Comparison of ENCODE assay signal across 1 cellular context in the genomic region with DNA sequence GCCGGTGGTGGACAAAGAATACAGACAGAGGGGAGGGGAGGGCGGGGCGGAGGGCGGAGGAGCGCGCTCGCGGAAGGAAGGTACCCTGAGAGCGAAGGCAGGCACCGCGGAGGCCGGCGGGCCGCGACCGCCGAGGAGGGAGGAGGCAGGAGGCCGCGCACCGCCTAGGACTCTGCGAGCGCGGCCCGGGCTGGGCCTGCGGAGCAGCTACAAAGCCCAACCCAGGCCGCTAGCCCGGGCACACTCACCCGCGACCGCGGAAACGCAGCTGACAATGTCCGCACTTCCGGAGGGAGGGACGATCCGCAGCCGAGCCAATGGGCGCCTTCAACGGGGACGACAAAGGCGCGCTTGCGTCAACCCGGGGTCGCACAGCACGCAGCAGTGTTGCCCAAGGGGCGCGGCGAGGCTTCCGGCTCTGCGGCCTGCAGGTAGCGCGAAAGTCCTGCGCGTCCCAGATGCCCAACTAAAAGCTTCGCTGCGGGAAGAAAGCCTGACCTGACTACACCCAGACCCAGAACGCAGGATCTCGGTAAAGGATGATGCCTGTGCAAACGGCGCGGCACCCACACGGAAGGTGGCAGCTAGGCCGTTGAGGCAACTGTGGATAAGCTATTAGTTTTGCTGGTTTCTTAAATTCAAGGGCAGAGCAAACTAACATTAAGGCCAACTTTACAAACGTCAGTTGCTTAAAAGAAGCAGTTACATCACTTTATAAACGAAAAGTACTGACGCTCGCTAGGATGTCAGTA.
A peak's percentile ranks its signal among the peaks of the same experiment; 100 is the strongest.
TF ChIP-seq lines count a peak whose summit lies in the region.

A gene (minus strand): TSS at position 276 of the 752 bp plus-strand sequence. CDS start 3,486 bp downstream, outside the sequence.

TF ChIP-seq in HepG2, 621 proteins besides CTCF, POLR2A, EP300 and RAD21 (continued from another document and continues in another):
- TF ChIP-seq, protein P1, sequence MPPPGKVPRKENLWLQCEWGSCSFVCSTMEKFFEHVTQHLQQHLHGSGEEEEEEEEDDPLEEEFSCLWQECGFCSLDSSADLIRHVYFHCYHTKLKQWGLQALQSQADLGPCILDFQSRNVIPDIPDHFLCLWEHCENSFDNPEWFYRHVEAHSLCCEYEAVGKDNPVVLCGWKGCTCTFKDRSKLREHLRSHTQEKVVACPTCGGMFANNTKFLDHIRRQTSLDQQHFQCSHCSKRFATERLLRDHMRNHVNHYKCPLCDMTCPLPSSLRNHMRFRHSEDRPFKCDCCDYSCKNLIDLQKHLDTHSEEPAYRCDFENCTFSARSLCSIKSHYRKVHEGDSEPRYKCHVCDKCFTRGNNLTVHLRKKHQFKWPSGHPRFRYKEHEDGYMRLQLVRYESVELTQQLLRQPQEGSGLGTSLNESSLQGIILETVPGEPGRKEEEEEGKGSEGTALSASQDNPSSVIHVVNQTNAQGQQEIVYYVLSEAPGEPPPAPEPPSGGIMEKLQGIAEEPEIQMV (CRISPR knock-in tag; IDR thresholded peaks at IDR 0.05; ENCODE audit: low read depth) = no peak; the same call in 1 of the 2 replicates
- TF ChIP-seq ZMYM4 (CRISPR knock-in tag; IDR thresholded peaks at IDR 0.05) (peak; percentile 92), ZFP1 (CRISPR knock-in tag; IDR thresholded peaks at IDR 0.05) (no peak; the same call in 1 of the 2 replicates), MZF1 (CRISPR knock-in tag; IDR thresholded peaks at IDR 0.05; ENCODE audit: borderline replicate concordance) (no peak), AGO2 (optimal IDR thresholded peaks at IDR 0.05; ENCODE audit: low read depth, low read length) (peak; percentile 100), NFIC (IDR thresholded peaks at IDR 0.05; ENCODE audit: low read length) (0 out of 2 replicates have a peak, but pooled peaks have one; percentile 52), RFXANK (CRISPR knock-in tag; IDR thresholded peaks at IDR 0.05) (0 out of 2 replicates have a peak, but pooled peaks have one; percentile 59), ZNF343 (CRISPR knock-in tag; IDR thresholded peaks at IDR 0.05) (no peak), FOXA3 (CRISPR knock-in tag; IDR thresholded peaks at IDR 0.05) (peak; percentile 73), SP5 (CRISPR knock-in tag; IDR thresholded peaks at IDR 0.05; ENCODE audit: borderline replicate concordance, low read depth) (peak; percentile 68; the same call in 1 of the 2 replicates), SKI (IDR thresholded peaks at IDR 0.05; ENCODE audit: partially characterized antibody) (peak; percentile 24), RARA (CRISPR knock-in tag; IDR thresholded peaks at IDR 0.05) (no peak), ZFY (CRISPR knock-in tag; IDR thresholded peaks at IDR 0.05) (peak; percentile 94), FOSL2 (CRISPR knock-in tag; IDR thresholded peaks at IDR 0.05) (peak; percentile 70), NFYC (CRISPR knock-in tag; IDR thresholded peaks at IDR 0.05) (peak; percentile 90), MYC (CRISPR knock-in tag; IDR thresholded peaks at IDR 0.05; ENCODE audit: borderline replicate concordance) (peak; percentile 84), KLF12 (CRISPR knock-in tag; IDR thresholded peaks at IDR 0.05; ENCODE audit: borderline replicate concordance) (peak; percentile 87), ZNF501 (CRISPR knock-in tag; IDR thresholded peaks at IDR 0.05) (peak; percentile 81; the same call in 1 of the 2 replicates), PAX8 (CRISPR knock-in tag; IDR thresholded peaks at IDR 0.05; ENCODE audit: borderline replicate concordance) (peak; percentile 77; the same call in 1 of the 2 replicates), ZNF746 (CRISPR knock-in tag; IDR thresholded peaks at IDR 0.05) (peak; percentile 72; the same call in 1 of the 2 replicates), ZNF460 (CRISPR knock-in tag; IDR thresholded peaks at IDR 0.05; ENCODE audit: borderline replicate concordance) (no peak), BORCS8-MEF2B (CRISPR knock-in tag; IDR thresholded peaks at IDR 0.05) (peak; percentile 89), ZNF136 (CRISPR knock-in tag; IDR thresholded peaks at IDR 0.05; ENCODE audit: low read depth) (peak; percentile 76; the same call in 1 of the 2 replicates), GATAD1 (CRISPR knock-in tag; IDR thresholded peaks at IDR 0.05) (peak; percentile 91), ZFP41 (CRISPR knock-in tag; IDR thresholded peaks at IDR 0.05; ENCODE audit: borderline replicate concordance) (peak; percentile 54; the same call in 1 of the 2 replicates), SOX6 (IDR thresholded peaks at IDR 0.05) (no peak), SOX6 (CRISPR knock-in tag; IDR thresholded peaks at IDR 0.05) (peak; percentile 88)
- TF ChIP-seq, protein P2, sequence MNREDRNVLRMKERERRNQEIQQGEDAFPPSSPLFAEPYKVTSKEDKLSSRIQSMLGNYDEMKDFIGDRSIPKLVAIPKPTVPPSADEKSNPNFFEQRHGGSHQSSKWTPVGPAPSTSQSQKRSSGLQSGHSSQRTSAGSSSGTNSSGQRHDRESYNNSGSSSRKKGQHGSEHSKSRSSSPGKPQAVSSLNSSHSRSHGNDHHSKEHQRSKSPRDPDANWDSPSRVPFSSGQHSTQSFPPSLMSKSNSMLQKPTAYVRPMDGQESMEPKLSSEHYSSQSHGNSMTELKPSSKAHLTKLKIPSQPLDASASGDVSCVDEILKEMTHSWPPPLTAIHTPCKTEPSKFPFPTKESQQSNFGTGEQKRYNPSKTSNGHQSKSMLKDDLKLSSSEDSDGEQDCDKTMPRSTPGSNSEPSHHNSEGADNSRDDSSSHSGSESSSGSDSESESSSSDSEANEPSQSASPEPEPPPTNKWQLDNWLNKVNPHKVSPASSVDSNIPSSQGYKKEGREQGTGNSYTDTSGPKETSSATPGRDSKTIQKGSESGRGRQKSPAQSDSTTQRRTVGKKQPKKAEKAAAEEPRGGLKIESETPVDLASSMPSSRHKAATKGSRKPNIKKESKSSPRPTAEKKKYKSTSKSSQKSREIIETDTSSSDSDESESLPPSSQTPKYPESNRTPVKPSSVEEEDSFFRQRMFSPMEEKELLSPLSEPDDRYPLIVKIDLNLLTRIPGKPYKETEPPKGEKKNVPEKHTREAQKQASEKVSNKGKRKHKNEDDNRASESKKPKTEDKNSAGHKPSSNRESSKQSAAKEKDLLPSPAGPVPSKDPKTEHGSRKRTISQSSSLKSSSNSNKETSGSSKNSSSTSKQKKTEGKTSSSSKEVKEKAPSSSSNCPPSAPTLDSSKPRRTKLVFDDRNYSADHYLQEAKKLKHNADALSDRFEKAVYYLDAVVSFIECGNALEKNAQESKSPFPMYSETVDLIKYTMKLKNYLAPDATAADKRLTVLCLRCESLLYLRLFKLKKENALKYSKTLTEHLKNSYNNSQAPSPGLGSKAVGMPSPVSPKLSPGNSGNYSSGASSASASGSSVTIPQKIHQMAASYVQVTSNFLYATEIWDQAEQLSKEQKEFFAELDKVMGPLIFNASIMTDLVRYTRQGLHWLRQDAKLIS (CRISPR knock-in tag; IDR thresholded peaks at IDR 0.05) = no peak
- TF ChIP-seq, protein P3, sequence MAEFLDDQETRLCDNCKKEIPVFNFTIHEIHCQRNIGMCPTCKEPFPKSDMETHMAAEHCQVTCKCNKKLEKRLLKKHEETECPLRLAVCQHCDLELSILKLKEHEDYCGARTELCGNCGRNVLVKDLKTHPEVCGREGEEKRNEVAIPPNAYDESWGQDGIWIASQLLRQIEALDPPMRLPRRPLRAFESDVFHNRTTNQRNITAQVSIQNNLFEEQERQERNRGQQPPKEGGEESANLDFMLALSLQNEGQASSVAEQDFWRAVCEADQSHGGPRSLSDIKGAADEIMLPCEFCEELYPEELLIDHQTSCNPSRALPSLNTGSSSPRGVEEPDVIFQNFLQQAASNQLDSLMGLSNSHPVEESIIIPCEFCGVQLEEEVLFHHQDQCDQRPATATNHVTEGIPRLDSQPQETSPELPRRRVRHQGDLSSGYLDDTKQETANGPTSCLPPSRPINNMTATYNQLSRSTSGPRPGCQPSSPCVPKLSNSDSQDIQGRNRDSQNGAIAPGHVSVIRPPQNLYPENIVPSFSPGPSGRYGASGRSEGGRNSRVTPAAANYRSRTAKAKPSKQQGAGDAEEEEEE (CRISPR knock-in tag; IDR thresholded peaks at IDR 0.05; ENCODE audit: borderline replicate concordance) = no peak
- TF ChIP-seq, protein P4, sequence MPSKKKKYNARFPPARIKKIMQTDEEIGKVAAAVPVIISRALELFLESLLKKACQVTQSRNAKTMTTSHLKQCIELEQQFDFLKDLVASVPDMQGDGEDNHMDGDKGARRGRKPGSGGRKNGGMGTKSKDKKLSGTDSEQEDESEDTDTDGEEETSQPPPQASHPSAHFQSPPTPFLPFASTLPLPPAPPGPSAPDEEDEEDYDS (CRISPR knock-in tag; IDR thresholded peaks at IDR 0.05) = peak; percentile 67
- TF ChIP-seq, protein P5, sequence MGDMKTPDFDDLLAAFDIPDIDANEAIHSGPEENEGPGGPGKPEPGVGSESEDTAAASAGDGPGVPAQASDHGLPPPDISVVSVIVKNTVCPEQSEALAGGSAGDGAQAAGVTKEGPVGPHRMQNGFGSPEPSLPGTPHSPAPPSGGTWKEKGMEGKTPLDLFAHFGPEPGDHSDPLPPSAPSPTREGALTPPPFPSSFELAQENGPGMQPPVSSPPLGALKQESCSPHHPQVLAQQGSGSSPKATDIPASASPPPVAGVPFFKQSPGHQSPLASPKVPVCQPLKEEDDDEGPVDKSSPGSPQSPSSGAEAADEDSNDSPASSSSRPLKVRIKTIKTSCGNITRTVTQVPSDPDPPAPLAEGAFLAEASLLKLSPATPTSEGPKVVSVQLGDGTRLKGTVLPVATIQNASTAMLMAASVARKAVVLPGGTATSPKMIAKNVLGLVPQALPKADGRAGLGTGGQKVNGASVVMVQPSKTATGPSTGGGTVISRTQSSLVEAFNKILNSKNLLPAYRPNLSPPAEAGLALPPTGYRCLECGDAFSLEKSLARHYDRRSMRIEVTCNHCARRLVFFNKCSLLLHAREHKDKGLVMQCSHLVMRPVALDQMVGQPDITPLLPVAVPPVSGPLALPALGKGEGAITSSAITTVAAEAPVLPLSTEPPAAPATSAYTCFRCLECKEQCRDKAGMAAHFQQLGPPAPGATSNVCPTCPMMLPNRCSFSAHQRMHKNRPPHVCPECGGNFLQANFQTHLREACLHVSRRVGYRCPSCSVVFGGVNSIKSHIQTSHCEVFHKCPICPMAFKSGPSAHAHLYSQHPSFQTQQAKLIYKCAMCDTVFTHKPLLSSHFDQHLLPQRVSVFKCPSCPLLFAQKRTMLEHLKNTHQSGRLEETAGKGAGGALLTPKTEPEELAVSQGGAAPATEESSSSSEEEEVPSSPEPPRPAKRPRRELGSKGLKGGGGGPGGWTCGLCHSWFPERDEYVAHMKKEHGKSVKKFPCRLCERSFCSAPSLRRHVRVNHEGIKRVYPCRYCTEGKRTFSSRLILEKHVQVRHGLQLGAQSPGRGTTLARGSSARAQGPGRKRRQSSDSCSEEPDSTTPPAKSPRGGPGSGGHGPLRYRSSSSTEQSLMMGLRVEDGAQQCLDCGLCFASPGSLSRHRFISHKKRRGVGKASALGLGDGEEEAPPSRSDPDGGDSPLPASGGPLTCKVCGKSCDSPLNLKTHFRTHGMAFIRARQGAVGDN (CRISPR knock-in tag; IDR thresholded peaks at IDR 0.05) = peak; percentile 99
- TF ChIP-seq, protein P6, sequence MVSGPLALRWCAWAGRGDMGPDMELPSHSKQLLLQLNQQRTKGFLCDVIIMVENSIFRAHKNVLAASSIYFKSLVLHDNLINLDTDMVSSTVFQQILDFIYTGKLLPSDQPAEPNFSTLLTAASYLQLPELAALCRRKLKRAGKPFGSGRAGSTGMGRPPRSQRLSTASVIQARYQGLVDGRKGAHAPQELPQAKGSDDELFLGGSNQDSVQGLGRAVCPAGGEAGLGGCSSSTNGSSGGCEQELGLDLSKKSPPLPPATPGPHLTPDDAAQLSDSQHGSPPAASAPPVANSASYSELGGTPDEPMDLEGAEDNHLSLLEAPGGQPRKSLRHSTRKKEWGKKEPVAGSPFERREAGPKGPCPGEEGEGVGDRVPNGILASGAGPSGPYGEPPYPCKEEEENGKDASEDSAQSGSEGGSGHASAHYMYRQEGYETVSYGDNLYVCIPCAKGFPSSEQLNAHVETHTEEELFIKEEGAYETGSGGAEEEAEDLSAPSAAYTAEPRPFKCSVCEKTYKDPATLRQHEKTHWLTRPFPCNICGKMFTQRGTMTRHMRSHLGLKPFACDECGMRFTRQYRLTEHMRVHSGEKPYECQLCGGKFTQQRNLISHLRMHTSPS (CRISPR knock-in tag; IDR thresholded peaks at IDR 0.05; ENCODE audit: low read depth) = peak; percentile 58; the same call in 1 of the 2 replicates
- TF ChIP-seq, protein P7, sequence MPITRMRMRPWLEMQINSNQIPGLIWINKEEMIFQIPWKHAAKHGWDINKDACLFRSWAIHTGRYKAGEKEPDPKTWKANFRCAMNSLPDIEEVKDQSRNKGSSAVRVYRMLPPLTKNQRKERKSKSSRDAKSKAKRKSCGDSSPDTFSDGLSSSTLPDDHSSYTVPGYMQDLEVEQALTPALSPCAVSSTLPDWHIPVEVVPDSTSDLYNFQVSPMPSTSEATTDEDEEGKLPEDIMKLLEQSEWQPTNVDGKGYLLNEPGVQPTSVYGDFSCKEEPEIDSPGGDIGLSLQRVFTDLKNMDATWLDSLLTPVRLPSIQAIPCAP (CRISPR knock-in tag; IDR thresholded peaks at IDR 0.05; ENCODE audit: low read depth) = no peak
